Comparison of ENCODE assay signal across 16 cellular contexts in genomic region chr20:1177680-1178079, GRCh38. TPM values are rescaled to one million over a fixed set of nuclear protein-coding genes. Genes with fewer than 3 reads are reported as not detected.
A peak's percentile ranks its signal among the peaks of the same experiment; 100 is the strongest.
DNase-seq lines count a peak whose midpoint lies in the region; ATAC-seq, FAIRE-seq and TF ChIP-seq lines count a peak whose summit lies in the region.
"Had no signal": no experiment of that assay in that cellular context is flagged by ENCODE, and none has a peak within 500 bp of the region (broad histone marks: within the 10 kb centered on the region; RNA-seq: fewer than 3 reads in every experiment).

No MANE protein-coding gene starts in this region.

- H2BK5ac ChIP-seq in mesenchymal stem cell (ENCODE audit: low read depth, low read length, poor library complexity, severe bottlenecking), result no peak overlapping the region

- FAIRE-seq in bronchial epithelial cell (lab: Jason Lieb, UNC), result no peak
- FAIRE-seq: pancreas had no signal

- H3K27ac ChIP-seq in mesenchymal stem cell (ENCODE audit: low read length, poor library complexity, severe bottlenecking) (no peak overlapping the region), ascending aorta (no peak overlapping the region)
- H3K27ac ChIP-seq: body of pancreas, left lung, pancreas had no signal

- H4K8ac ChIP-seq in mesenchymal stem cell (ENCODE audit: low read length), result no peak overlapping the region

- H3K18ac ChIP-seq in mesenchymal stem cell (ENCODE audit: low read depth in 1 of 2, low read length in 2 of 2), result no peak overlapping the region

- H3K14ac ChIP-seq in mesenchymal stem cell (ENCODE audit: low read length in 2 of 2), result no peak overlapping the region

- H2AFZ ChIP-seq in mesenchymal stem cell (ENCODE audit: low read depth, low read length), result no peak overlapping the region

- no peak overlapping the region for H2AK5ac ChIP-seq in mesenchymal stem cell (ENCODE audit: low read length, severe bottlenecking)

- H3K9ac ChIP-seq in mesenchymal stem cell (ENCODE audit: low read length), result no peak overlapping the region

- H3K9me3 ChIP-seq in MG63 (no peaks in the 10 kb centered on the region), mesenchymal stem cell (ENCODE audit: control insufficient read depth, low read length) (no peaks in the 10 kb centered on the region), ascending aorta (no peaks in the 10 kb centered on the region)
- H3K9me3 ChIP-seq: body of pancreas, left lung, pancreas had no signal

- no peaks in the 10 kb centered on the region for H3K36me3 ChIP-seq in MG63
- H3K36me3 ChIP-seq in bronchial epithelial cell (ENCODE audit: control insufficient read depth, insufficient read depth, low read length), result peaks cover 2% of the 10 kb centered on the region
- peaks cover 22 to 29% of the 10 kb centered on the region in 2 experiments for H3K36me3 ChIP-seq in mesenchymal stem cell (ENCODE audit: control insufficient read depth in 1 of 2, insufficient read depth in 2 of 2, low read depth in 1 of 2, low read length in 2 of 2)
- peaks cover 0 to 7% of the 10 kb centered on the region in 2 donors for H3K36me3 ChIP-seq in ascending aorta
- H3K36me3 ChIP-seq: pancreas had no signal

- no peak overlapping the region for H2BK12ac ChIP-seq in mesenchymal stem cell (ENCODE audit: low read length in 2 of 2)

- no peaks in the 10 kb centered on the region for H3K27me3 ChIP-seq in MG63
- H3K27me3 ChIP-seq in bronchial epithelial cell (ENCODE audit: control insufficient read depth, insufficient read depth, low read length), result peaks cover 2% of the 10 kb centered on the region
- H3K27me3 ChIP-seq in mesenchymal stem cell (ENCODE audit: control insufficient read depth in 1 of 2, insufficient read depth in 1 of 2, low read length in 2 of 2), result peaks cover 3 to 6% of the 10 kb centered on the region in 2 experiments
- H3K27me3 ChIP-seq in ascending aorta, result no peaks in the 10 kb centered on the region
- H3K27me3 ChIP-seq: body of pancreas, pancreas had no signal

- no peak overlapping the region for H3K23ac ChIP-seq in mesenchymal stem cell (ENCODE audit: low read length in 2 of 2)

- DNase-seq in ELR (ENCODE audit: low read depth) (peak; percentile 31), MG63 (peak; percentile 5), bronchial epithelial cell (ENCODE audit: low read depth) (peak; percentile 18), mesenchymal stem cell (peak; percentile 34), DMS79 treated with DMSO at 0.1 percent for 48 hours (lab: John Stamatoyannopoulos, UW) (no peak), ascending aorta (ENCODE audit: low spot score in 2 of 2) (no peak), AG08395 (ENCODE audit: low spot score) (no peak)
- DNase-seq: activated CD8-positive, alpha-beta memory T cell treated with anti-CD3 and anti-CD28 coated beads, Interleukin-2, amount 50 U/mL, for 48 hours; body of pancreas; left lung; MM.1S; NCI-H748 treated with DMSO at 0.1 percent for 48 hours; pancreas; stimulated activated CD4-positive, alpha-beta T cell treated with anti-CD3 and anti-CD28 coated beads, Interleukin-4, amount 100 ng/mL, for 24 hours had no signal

- no peaks in the 10 kb centered on the region for H3K79me1 ChIP-seq in mesenchymal stem cell (replicated peaks; ENCODE audit: low read length, poor library complexity, severe bottlenecking)

- H2BK120ac ChIP-seq in mesenchymal stem cell (ENCODE audit: low read depth, low read length), result no peak overlapping the region

- WGBS in mesenchymal stem cell, result 53% methylated on average over 4 of the region's 5 CpGs

- no peak overlapping the region for H3K4ac ChIP-seq in mesenchymal stem cell (ENCODE audit: low read depth in 1 of 2, low read length in 2 of 2)

- H3K4me3 ChIP-seq in MG63, result no peak overlapping the region
- H3K4me3 ChIP-seq in bronchial epithelial cell (ENCODE audit: low read depth, low read length), result no peak overlapping the region
- no peak overlapping the region for H3K4me3 ChIP-seq in mesenchymal stem cell (ENCODE audit: insufficient read depth in 1 of 2, low read depth in 1 of 2, low read length in 2 of 2)
- H3K4me3 ChIP-seq in ascending aorta, result no peak overlapping the region
- H3K4me3 ChIP-seq: body of pancreas, left lung, pancreas had no signal

- no peak overlapping the region for H4K91ac ChIP-seq in mesenchymal stem cell (ENCODE audit: low read length)

- TF ChIP-seq CTCF in bronchial epithelial cell (IDR thresholded peaks at IDR 0.05; ENCODE audit: insufficient read depth, low read length, severe bottlenecking), result peak; percentile 15
- no peak for TF ChIP-seq CTCF in ascending aorta (IDR thresholded peaks at IDR 0.05)

- intact Hi-C loops in ascending aorta (cut with DNase I), result no loop called here

- H3K4me1 ChIP-seq in mesenchymal stem cell (ENCODE audit: control insufficient read depth, insufficient read depth, low read depth, low read length) (no peaks in the 10 kb centered on the region), ascending aorta (no peaks in the 10 kb centered on the region)
- H3K4me1 ChIP-seq: body of pancreas, left lung, pancreas had no signal

- no peak overlapping the region for H2BK15ac ChIP-seq in mesenchymal stem cell (ENCODE audit: low read depth, poor library complexity, severe bottlenecking)

- H3K4me2 ChIP-seq in mesenchymal stem cell (ENCODE audit: low read length, poor library complexity, severe bottlenecking), result no peak overlapping the region

- ATAC-seq in GM18519 (IDR thresholded peaks at IDR 0.05; ENCODE audit: low FRiP score, unreplicated experiment), result no peak
- ATAC-seq: body of pancreas, left lung, pancreas had no signal

RNA-seq across cellular contexts. Expression of gene TMEM74B, which starts 7.1 kb away (rescaled TPM):
- not detected in 2 replicates for total RNA-seq in MG63 (2014; rRNA removed; shearing (Covaris generic); ENCODE audit: low replicate concordance)
- total RNA-seq in bronchial epithelial cell (0.38 TPM in 1 of 2 replicates, not detected in the other), ascending aorta (not detected)
- 1.9 TPM for polyA plus RNA-seq in mesenchymal stem cell (2013, experiment 1 of 2)
- polyA plus RNA-seq in mesenchymal stem cell (2013, experiment 2 of 2), result 1.9 TPM
- total RNA-seq: body of pancreas had no signal

RNA-seq across cellular contexts. Expression of gene C20orf202, which starts 25.6 kb away (rescaled TPM):
- total RNA-seq in MG63 (2014; rRNA removed; shearing (Covaris generic); ENCODE audit: low replicate concordance), result not detected in 2 replicates
- not detected in 2 replicates for total RNA-seq in bronchial epithelial cell
- polyA plus RNA-seq in mesenchymal stem cell (2013, experiment 1 of 2), result 0.07 TPM
- 0.03 TPM for polyA plus RNA-seq in mesenchymal stem cell (2013, experiment 2 of 2)
- total RNA-seq in ascending aorta, result not detected
- total RNA-seq: body of pancreas; T-helper 1 cell treated with Interleukin-12 subunit alpha and Interleukin-12 subunit beta and Interleukin-4 antibody, amounts not matched to agents 30 ng/mL and 1 ng/mL, for 36 hours had no signal

RNA-seq across cellular contexts. Expression of gene RAD21L1, which starts 48.2 kb away (rescaled TPM):
- 0.10 and 2.4 TPM in 2 replicates for total RNA-seq in MG63 (2014; rRNA removed; shearing (Covaris generic); ENCODE audit: low replicate concordance)
- under 0.01 TPM in 1 of 2 replicates, not detected in the other for total RNA-seq in bronchial epithelial cell
- polyA plus RNA-seq in mesenchymal stem cell (2013, experiment 1 of 2), result 0.23 TPM
- 0.29 TPM for polyA plus RNA-seq in mesenchymal stem cell (2013, experiment 2 of 2)
- not detected for total RNA-seq in ascending aorta
- total RNA-seq: body of pancreas; left lung; pancreas; T-helper 1 cell treated with Interleukin-12 subunit alpha and Interleukin-12 subunit beta and Interleukin-4 antibody, amounts not matched to agents 30 ng/mL and 1 ng/mL, for 36 hours had no signal
- polyA plus RNA-seq: pancreas had no signal

RNA-seq across cellular contexts. Expression of gene PSMF1, which starts 59.3 kb away (rescaled TPM):
- 41.6 and 62.5 TPM in 2 replicates for total RNA-seq in MG63 (2014; rRNA removed; shearing (Covaris generic); ENCODE audit: low replicate concordance)
- total RNA-seq in bronchial epithelial cell, result 20.3 and 20.7 TPM in 2 replicates
- polyA plus RNA-seq in mesenchymal stem cell (2013, experiment 1 of 2), result 105 TPM
- 107 TPM for polyA plus RNA-seq in mesenchymal stem cell (2013, experiment 2 of 2)
- total RNA-seq in ascending aorta, result 46.8 TPM

Comparison
In these comparisons a context has a peak if more than half of its experiments do, and no peak if none do; other contexts are left out.
1. DNase-seq: peak in ELR (single experiment), MG63 (single experiment), bronchial epithelial cell (single experiment) and mesenchymal stem cell (single experiment); none in DMS79 treated with DMSO at 0.1 percent for 48 hours (single experiment), ascending aorta (0 of 2) and AG08395 (single experiment).